In the genomic region with DNA sequence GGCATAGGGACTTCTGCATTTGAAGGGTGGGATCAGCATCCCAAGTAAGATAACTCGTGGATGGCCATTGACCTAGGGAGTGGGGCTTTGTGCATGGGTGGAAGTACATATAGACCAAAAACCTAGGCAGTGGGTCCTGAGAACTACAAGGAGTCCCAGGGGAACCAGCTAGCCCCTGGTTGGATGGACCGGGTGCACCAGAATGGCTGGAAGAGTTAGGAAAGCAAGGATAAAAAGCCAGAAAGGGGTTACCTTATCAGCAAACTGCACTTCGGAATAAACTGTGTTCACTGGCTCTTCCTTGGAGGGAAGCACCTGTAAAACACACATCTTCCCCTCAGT, we compare ENCODE assay signal across 30 cellular contexts. TPM values are rescaled to one million over a fixed set of nuclear protein-coding genes. Genes with fewer than 3 reads are reported as not detected.
A peak's percentile ranks its signal among the peaks of the same experiment; 100 is the strongest.
DNase-seq lines count a peak whose midpoint lies in the region; ATAC-seq and TF ChIP-seq lines count a peak whose summit lies in the region.
"Had no signal": no experiment of that assay in that cellular context is flagged by ENCODE, and none has a peak within 500 bp of the region (broad histone marks: within the 10 kb centered on the region; RNA-seq: fewer than 3 reads in every experiment).

No MANE protein-coding gene starts in this region.

- no peaks in the 10 kb centered on the region for H3K9me3 ChIP-seq in CD4-positive, alpha-beta T cell (ENCODE audit: control insufficient read depth, low read length)
- H3K9me3 ChIP-seq in OCI-LY7 (ENCODE audit: low read length): no peaks in the 10 kb centered on the region
- H3K9me3 ChIP-seq: upper lobe of right lung had no signal

- no peaks in the 10 kb centered on the region for H3K27me3 Mint-ChIP-seq in CD4-positive, alpha-beta T cell
- no peaks in the 10 kb centered on the region for H3K27me3 Mint-ChIP-seq in naive B cell
- H3K27me3 Mint-ChIP-seq in effector memory CD8-positive, alpha-beta T cell: no peaks in the 10 kb centered on the region
- H3K27me3 Mint-ChIP-seq: activated CD8-positive, alpha-beta memory T cell treated with anti-CD3 and anti-CD28 coated beads, Interleukin-2, amount 10 ng/mL, durations not matched to agents 7 days and 5 days had no signal

- DNase-seq in CD4-positive, alpha-beta T cell: no peak
- DNase-seq in OCI-LY7 (ENCODE audit: low spot score): no peak
- DNase-seq in naive B cell: no peak
- DNase-seq in effector memory CD8-positive, alpha-beta T cell: no peak
- no peak for DNase-seq in activated CD4-positive, alpha-beta T cell treated with anti-CD3 and anti-CD28 coated beads for 1 hour
- no peak for DNase-seq in lower leg skin (ENCODE audit: low spot score in 2 of 2)
- DNase-seq: activated CD8-positive, alpha-beta memory T cell treated with anti-CD3 and anti-CD28 coated beads, Interleukin-2, amount 10 ng/mL, durations not matched to agents 7 days and 5 days; activated naive CD4-positive, alpha-beta T cell; activated T-cell treated with anti-CD3 and anti-CD28 coated beads, Interleukin-2, amount 50 U/mL, for 48 hours; amniotic stem cell; brain microvascular endothelial cell; effector CD8-positive, alpha-beta T cell; H9; head of caudate nucleus; kidney; midbrain; MV-4-11; natural killer cell; NCI-H510A treated with DMSO at 0.1 percent for 48 hours; SHP77; stimulated activated CD4-positive, alpha-beta T cell treated with anti-CD3 and anti-CD28 coated beads, Interleukin-2, amount 100 ng/mL, for 24 hours; T1000; upper lobe of right lung had no signal

- WGBS in lower leg skin, 2 donors: 81 to 89% methylated on average over 3 of the region's 3 CpGs

- peaks cover 5% of the 10 kb centered on the region; the same call in 1 of the 2 replicates for H3K79me2 ChIP-seq in OCI-LY7 (ENCODE audit: insufficient read depth, low read depth, low read length)

- H3K4me2 ChIP-seq in OCI-LY7 (ENCODE audit: low read length): peak overlapping the region; percentile 59

- peak overlapping the region; percentile 0 for H3K27ac Mint-ChIP-seq in CD4-positive, alpha-beta T cell
- peak overlapping the region; percentile 87 to 99 (median 96) for H3K27ac Mint-ChIP-seq in naive B cell
- peak overlapping the region in 1 of 2 donors; percentile 91 for H3K27ac Mint-ChIP-seq in effector memory CD8-positive, alpha-beta T cell
- H3K27ac Mint-ChIP-seq: activated CD8-positive, alpha-beta memory T cell treated with anti-CD3 and anti-CD28 coated beads, Interleukin-2, amount 10 ng/mL, durations not matched to agents 7 days and 5 days; H9; natural killer cell had no signal

- CTCF ChIA-PET in CD4-positive, alpha-beta T cell (lab: Charles Lee): interaction anchor here (1.0 to 1.1 kb wide), 2 partner anchors 57 to 58 kb away, joined by 3 to 6 read pairs; no protein-coding TSS in a partner anchor
- CTCF ChIA-PET in OCI-LY7 (lab: Charles Lee; ENCODE audit: unreplicated experiment): interaction anchor here (0.9 to 2.6 kb wide), 5 partner anchors 10 to 62 kb away, joined by 3 to 9 read pairs (median 4); no protein-coding TSS in a partner anchor

- H3K27ac ChIP-seq in CD4-positive, alpha-beta T cell (ENCODE audit: low read depth, low read length): no peak overlapping the region
- H3K27ac ChIP-seq in OCI-LY7 (ENCODE audit: low read depth, low read length, poor library complexity, severe bottlenecking): peak overlapping the region; percentile 86
- H3K27ac ChIP-seq: brain microvascular endothelial cell, C4-2B, upper lobe of right lung had no signal

- no peak for TF ChIP-seq POLR2A in lower leg skin (IDR thresholded peaks at IDR 0.05)

- intact Hi-C loops in CD4-positive, alpha-beta T cell (cut with DNase I, micrococcal nuclease): loop anchor here (2.0 to 5.0 kb wide), 3 partner anchors 32 to 119 kb away; no protein-coding TSS in a partner anchor
- intact Hi-C loops in OCI-LY7 (cut with micrococcal nuclease; ENCODE audit: unreplicated experiment): loop anchor here (1.0 to 5.0 kb wide), 5 partner anchors 27 to 123 kb away; a partner anchor contains a TSS
- intact Hi-C loops in lower leg skin (cut with DNase I; ENCODE audit: low total_unique reads): no loop called here

- H3K4me1 ChIP-seq in OCI-LY7 (ENCODE audit: insufficient read depth, low read length, poor library complexity, severe bottlenecking): peaks cover 78% of the 10 kb centered on the region
- H3K4me1 ChIP-seq: upper lobe of right lung had no signal

- H3K4me1 Mint-ChIP-seq in CD4-positive, alpha-beta T cell (ENCODE audit: low read depth): peaks cover 39% of the 10 kb centered on the region
- H3K4me1 Mint-ChIP-seq in naive B cell: peaks cover 79 to 90% (median 85%) of the 10 kb centered on the region in 3 donors
- H3K4me1 Mint-ChIP-seq in effector memory CD8-positive, alpha-beta T cell (ENCODE audit: low read depth in 2 of 2): peaks cover 27 to 52% of the 10 kb centered on the region in 2 donors

- H3K36me3 Mint-ChIP-seq in CD4-positive, alpha-beta T cell (ENCODE audit: low read depth): peaks cover 87% of the 10 kb centered on the region
- H3K36me3 Mint-ChIP-seq in naive B cell: peaks cover 29% of the 10 kb centered on the region in 2 donors
- H3K36me3 Mint-ChIP-seq in effector memory CD8-positive, alpha-beta T cell (ENCODE audit: insufficient read depth): peaks cover 43% of the 10 kb centered on the region
- H3K36me3 Mint-ChIP-seq: natural killer cell had no signal

- H3K4me3 ChIP-seq in OCI-LY7 (ENCODE audit: low read depth, low read length, poor library complexity, severe bottlenecking) (peak overlapping the region; percentile 18), lower leg skin (ENCODE audit: low read depth, poor library complexity, severe bottlenecking) (no peak overlapping the region)
- H3K4me3 ChIP-seq: skin epidermis, upper lobe of right lung had no signal

- no peaks in the 10 kb centered on the region for H3K9me3 Mint-ChIP-seq in CD4-positive, alpha-beta T cell
- H3K9me3 Mint-ChIP-seq in naive B cell: no peaks in the 10 kb centered on the region
- no peaks in the 10 kb centered on the region for H3K9me3 Mint-ChIP-seq in effector memory CD8-positive, alpha-beta T cell
- H3K9me3 Mint-ChIP-seq: H9, natural killer cell had no signal

- H3K4me3 Mint-ChIP-seq in CD4-positive, alpha-beta T cell: no peak overlapping the region
- H3K4me3 Mint-ChIP-seq in naive B cell: peak overlapping the region in 7 of 8 donors; percentile 60 to 89 (median 74)
- H3K4me3 Mint-ChIP-seq in effector memory CD8-positive, alpha-beta T cell: no peak overlapping the region
- H3K4me3 Mint-ChIP-seq: activated CD8-positive, alpha-beta memory T cell treated with anti-CD3 and anti-CD28 coated beads, Interleukin-2, amount 10 ng/mL, durations not matched to agents 7 days and 5 days; H9; natural killer cell had no signal

- POLR2A ChIA-PET in CD4-positive, alpha-beta T cell (lab: Charles Lee): interaction anchor here (1.3 kb wide), 1 partner anchor 12 kb away, joined by 4 read pairs; no protein-coding TSS in a partner anchor
- POLR2A ChIA-PET in OCI-LY7 (lab: Charles Lee): interaction anchor here (0.5 to 2.3 kb wide), 12 partner anchors 9 to 142 kb away, joined by 3 to 13 read pairs (median 4); no protein-coding TSS in a partner anchor

- BruUV-seq in OCI-LY7 (replicated peaks; lab: Mats Ljungman, UMichigan): no TSS peak

- H3K36me3 ChIP-seq in OCI-LY7 (ENCODE audit: insufficient read depth, low read length): peaks cover 67% of the 10 kb centered on the region
- H3K36me3 ChIP-seq: brain microvascular endothelial cell had no signal

- no peaks in the 10 kb centered on the region for H3K27me3 ChIP-seq in CD4-positive, alpha-beta T cell (ENCODE audit: control insufficient read depth, insufficient read depth, low read length)
- H3K27me3 ChIP-seq: brain microvascular endothelial cell, upper lobe of right lung had no signal

- TF ChIP-seq CTCF in CD4-positive, alpha-beta T cell (IDR thresholded peaks at IDR 0.05): no peak
- TF ChIP-seq CTCF in OCI-LY7 (conservative IDR thresholded peaks at IDR 0.05; ENCODE audit: low read length) (no peak), lower leg skin (IDR thresholded peaks at IDR 0.05) (no peak)

- ATAC-seq in CD4-positive, alpha-beta T cell (ENCODE audit: poor library complexity): no peak
- ATAC-seq in GM21390 (IDR thresholded peaks at IDR 0.05; ENCODE audit: unreplicated experiment) (peak; percentile 9), naive B cell (ENCODE audit: low read depth in 2 of 2) (no peak), HG03378 (IDR thresholded peaks at IDR 0.05; ENCODE audit: unreplicated experiment) (no peak)
- no peak for ATAC-seq in effector memory CD8-positive, alpha-beta T cell (replicated peaks)
- ATAC-seq: natural killer cell, Panc1 had no signal

- no peaks in the 10 kb centered on the region for H4K20me1 ChIP-seq in OCI-LY7 (ENCODE audit: insufficient read depth, low read length)

- H2AFZ ChIP-seq in OCI-LY7 (ENCODE audit: low read length): no peak overlapping the region

- no peaks in the 10 kb centered on the region for H3K9me2 ChIP-seq in OCI-LY7 (ENCODE audit: insufficient read depth, low read length)

RNA-seq across cellular contexts. Expression of a gene that starts 26.6 kb away (rescaled TPM):
- total RNA-seq in CD4-positive, alpha-beta T cell: 1 to 10 TPM; 6.3 to 7.3 TPM
- total RNA-seq in OCI-LY7 (2014; rRNA removed; shearing (Covaris generic)): 39.8 and 43.0 TPM in 2 replicates
- total RNA-seq in OCI-LY7 (2022) (65.1 and 72.4 TPM in 2 replicates), lower leg skin (1 to 10 TPM in 2 of 4 donors, under 1 TPM in 2; 0.23 to 2.7 (median 1.1) TPM)
- 100 to 1,000 TPM; 164 to 256 (median 194) TPM for polyA plus RNA-seq in naive B cell (ENCODE audit: low read depth in 6 of 6)
- total RNA-seq: H9, LHCN-M2, osteocyte had no signal

RNA-seq across cellular contexts. Expression of a gene that starts 29.7 kb away (rescaled TPM):
- 10 to 100 TPM; 32.7 to 36.9 TPM for total RNA-seq in CD4-positive, alpha-beta T cell
- total RNA-seq in OCI-LY7 (2014; rRNA removed; shearing (Covaris generic)): 23.3 and 23.4 TPM in 2 replicates
- total RNA-seq in OCI-LY7 (2022) (22.2 and 28.8 TPM in 2 replicates), lower leg skin (1 to 10 TPM; 1.7 to 3.9 (median 2.0) TPM)
- polyA plus RNA-seq in naive B cell (ENCODE audit: low read depth in 6 of 6): 10 to 100 TPM in 5 of 6 donors, 1 to 10 TPM in 1; 8.5 to 20.6 (median 13.1) TPM
- total RNA-seq: H9, LHCN-M2, osteocyte had no signal

Comparison
In these comparisons a context has a peak if more than half of its experiments do, and no peak if none do; other contexts are left out.
1. H3K4me3 Mint-ChIP-seq: peak in naive B cell (7 of 8); none in CD4-positive, alpha-beta T cell (single experiment) and effector memory CD8-positive, alpha-beta T cell (0 of 2).
2. RNA of a gene that starts 26.6 kb away (total RNA-seq): 39.8 to 72.4 TPM in OCI-LY7; 6.3 to 7.3 TPM in CD4-positive, alpha-beta T cell and 0.23 to 2.7 TPM in lower leg skin; every median in the first group is over 4 times any median in the second.
3. RNA of a gene that starts 29.7 kb away (total RNA-seq): 32.7 to 36.9 TPM in CD4-positive, alpha-beta T cell and 22.2 to 28.8 TPM in OCI-LY7; 1.7 to 3.9 TPM in lower leg skin; every median in the first group is over 4 times any median in the second.